10 cellular contexts compared by ENCODE assay signal in genomic region chr2:69554981-69555380, GRCh38.
DNase-seq lines count a peak whose midpoint lies in the region; ATAC-seq and TF ChIP-seq lines count a peak whose summit lies in the region.
"Had no signal": no experiment of that assay in that cellular context is flagged by ENCODE, and none has a peak within 500 bp of the region (broad histone marks: within the 10 kb centered on the region; RNA-seq: fewer than 3 reads in every experiment).

No MANE protein-coding gene starts in this region.

- peaks cover 13% of the 10 kb centered on the region for H3K4me1 ChIP-seq in foreskin keratinocyte
- peaks cover 16% of the 10 kb centered on the region in 2 donors for H3K4me1 ChIP-seq in thyroid gland
- H3K4me1 ChIP-seq in Caco-2 = peaks cover 11% of the 10 kb centered on the region

- peaks cover 34% of the 10 kb centered on the region for H3K36me3 Mint-ChIP-seq in activated CD8-positive, alpha-beta memory T cell treated with anti-CD3 and anti-CD28 coated beads, Interleukin-2, amount 10 ng/mL, durations not matched to agents 7 days and 5 days
- H3K36me3 Mint-ChIP-seq in T-helper 17 cell (ENCODE audit: low read depth) (no peaks in the 10 kb centered on the region), Caco-2 (ENCODE audit: insufficient read depth, unreplicated experiment) (peaks cover 19% of the 10 kb centered on the region)
- H3K36me3 Mint-ChIP-seq: naive B cell had no signal

- POLR2A ChIA-PET in Caco-2 (lab: Charles Lee) = no interaction called here

- BruUV-seq in Caco-2 (replicated peaks; lab: Mats Ljungman, UMichigan) = no TSS peak

- H3K27ac ChIP-seq in foreskin keratinocyte = peak overlapping the region; percentile 26
- peak overlapping the region in 2 of 3 donors; percentile 51 to 61 for H3K27ac ChIP-seq in thyroid gland

- no peak for DNase-seq in activated CD8-positive, alpha-beta memory T cell treated with anti-CD3 and anti-CD28 coated beads, Interleukin-2, amount 10 ng/mL, durations not matched to agents 7 days and 5 days
- no peak for DNase-seq in activated CD8-positive, alpha-beta memory T cell treated with anti-CD3 and anti-CD28 coated beads, Interleukin-2, amount 50 U/mL, for 4 hours
- DNase-seq in T-helper 17 cell (no peak), foreskin keratinocyte (peak in 1 of 2 donors; percentile 50), thyroid gland (no peak), middle frontal gyrus (ENCODE audit: extremely low spot score, low spot score) (no peak), Caco-2 (no peak), NCI-H510A (lab: John Stamatoyannopoulos, UW) (no peak)
- DNase-seq: naive B cell; NK-92 treated with Interleukin-12 subunit alpha and Interleukin-12 subunit beta, amount 100 ng/mL, for 24 hours had no signal

- H3K9me3 ChIP-seq in T-helper 17 cell (ENCODE audit: control insufficient read depth, low read length, poor library complexity, severe bottlenecking) (no peaks in the 10 kb centered on the region), thyroid gland (no peaks in the 10 kb centered on the region), Caco-2 (no peaks in the 10 kb centered on the region)

- no peak overlapping the region for H3K4me3 Mint-ChIP-seq in activated CD8-positive, alpha-beta memory T cell treated with anti-CD3 and anti-CD28 coated beads, Interleukin-2, amount 10 ng/mL, durations not matched to agents 7 days and 5 days
- peak overlapping the region; percentile 67 for H3K4me3 Mint-ChIP-seq in T-helper 17 cell
- H3K4me3 Mint-ChIP-seq in Caco-2 (ENCODE audit: unreplicated experiment) = no peak overlapping the region
- H3K4me3 Mint-ChIP-seq: naive B cell had no signal

- no peak for TF ChIP-seq POLR2A in thyroid gland (IDR thresholded peaks at IDR 0.05)

- CTCF ChIA-PET in activated CD8-positive, alpha-beta memory T cell treated with anti-CD3 and anti-CD28 coated beads, Interleukin-2, amount 10 ng/mL, durations not matched to agents 7 days and 5 days (lab: Charles Lee) = interaction anchor here (0.8 to 2.9 kb wide), 2 partner anchors 10 to 118 kb away, joined by 3 to 25 read pairs; partner anchors contain the start of gene NFU1
- CTCF ChIA-PET in Caco-2 (lab: Charles Lee) = no interaction called here

- intact Hi-C loops in thyroid gland (cut with DNase I) (loop anchor here (5.0 kb wide), 1 partner anchor 157 kb away; no protein-coding TSS in a partner anchor), Caco-2 (cut with micrococcal nuclease; ENCODE audit: unreplicated experiment) (no loop called here)

- TF ChIP-seq CTCF in foreskin keratinocyte (conservative IDR thresholded peaks at IDR 0.05) = no peak
- no peak for TF ChIP-seq CTCF in thyroid gland (IDR thresholded peaks at IDR 0.05)
- no peak for TF ChIP-seq CTCF in Caco-2 (IDR thresholded peaks at IDR 0.05; ENCODE audit: insufficient read depth in 1 of 2, low read depth in 1 of 2, low read length in 1 of 2, severe bottlenecking in 1 of 2, unreplicated experiment in 1 of 2)

- H3K9me3 Mint-ChIP-seq in activated CD8-positive, alpha-beta memory T cell treated with anti-CD3 and anti-CD28 coated beads, Interleukin-2, amount 10 ng/mL, durations not matched to agents 7 days and 5 days (ENCODE audit: low read depth) = no peaks in the 10 kb centered on the region
- H3K9me3 Mint-ChIP-seq in Caco-2 (ENCODE audit: unreplicated experiment) = no peaks in the 10 kb centered on the region

- 53 to 70% methylated on average over 3 of the region's 3 CpGs for WGBS in thyroid gland, 2 donors

- H3K27me3 ChIP-seq in foreskin keratinocyte (no peaks in the 10 kb centered on the region), thyroid gland (no peaks in the 10 kb centered on the region), Caco-2 (replicated peaks; ENCODE audit: control insufficient read depth, insufficient read depth, low read length) (no peaks in the 10 kb centered on the region)

- no peak overlapping the region for H3K4me3 ChIP-seq in thyroid gland (replicated peaks in 1 of 3)
- no peak overlapping the region for H3K4me3 ChIP-seq in Caco-2 (ENCODE audit: low read depth, low read length)

- no peak for ATAC-seq in activated CD8-positive, alpha-beta memory T cell treated with anti-CD3 and anti-CD28 coated beads, Interleukin-2, amount 10 ng/mL, durations not matched to agents 7 days and 5 days
- ATAC-seq in T-helper 17 cell (peak; percentile 30), foreskin keratinocyte (no peak)

- H3K27ac Mint-ChIP-seq in activated CD8-positive, alpha-beta memory T cell treated with anti-CD3 and anti-CD28 coated beads, Interleukin-2, amount 10 ng/mL, durations not matched to agents 7 days and 5 days = peak overlapping the region; percentile 9
- H3K27ac Mint-ChIP-seq in T-helper 17 cell (peak overlapping the region; percentile 92), Caco-2 (ENCODE audit: unreplicated experiment) (no peak overlapping the region)

- H3K36me3 ChIP-seq in thyroid gland = no peaks in the 10 kb centered on the region
- no peaks in the 10 kb centered on the region for H3K36me3 ChIP-seq in Caco-2 (ENCODE audit: control insufficient read depth, insufficient read depth, low read length)

- no peaks in the 10 kb centered on the region for H3K27me3 Mint-ChIP-seq in activated CD8-positive, alpha-beta memory T cell treated with anti-CD3 and anti-CD28 coated beads, Interleukin-2, amount 10 ng/mL, durations not matched to agents 7 days and 5 days
- H3K27me3 Mint-ChIP-seq in T-helper 17 cell (no peaks in the 10 kb centered on the region), Caco-2 (ENCODE audit: insufficient read depth, unreplicated experiment) (no peaks in the 10 kb centered on the region)

- H3K4me1 Mint-ChIP-seq in activated CD8-positive, alpha-beta memory T cell treated with anti-CD3 and anti-CD28 coated beads, Interleukin-2, amount 10 ng/mL, durations not matched to agents 7 days and 5 days = peaks cover 19% of the 10 kb centered on the region
- H3K4me1 Mint-ChIP-seq in T-helper 17 cell (peaks cover 47% of the 10 kb centered on the region), Caco-2 (ENCODE audit: low read depth, unreplicated experiment) (peaks cover 19% of the 10 kb centered on the region)
